Comparison of ENCODE assay signal across 10 cellular contexts in the genomic region with DNA sequence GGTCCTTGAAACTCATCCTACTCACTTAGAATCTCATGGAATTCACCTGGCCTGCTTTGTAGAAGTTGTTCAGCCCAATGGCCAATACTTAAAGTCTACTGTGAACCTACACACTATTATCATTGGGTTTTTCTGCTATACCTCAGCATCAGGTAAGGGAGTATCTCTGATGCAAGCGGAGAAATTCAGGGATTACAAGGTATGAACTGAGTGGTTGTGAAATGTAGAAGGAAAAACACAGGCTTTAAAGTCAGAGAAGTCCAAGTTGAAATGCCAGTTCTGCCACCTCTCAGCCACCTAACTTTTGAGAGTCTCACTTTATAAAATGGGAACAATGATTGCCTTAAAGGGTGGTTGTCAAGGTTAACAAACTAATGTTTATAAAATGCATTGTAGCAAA.
"Had no signal": no experiment of that assay in that cellular context is flagged by ENCODE, and none has a peak within 500 bp of the region (broad histone marks: within the 10 kb centered on the region; RNA-seq: fewer than 3 reads in every experiment).

No MANE protein-coding gene starts in this region.

- H3K27ac Mint-ChIP-seq: HFFc6, IgD-negative memory B cell had no signal

- H3K36me3 Mint-ChIP-seq: IgD-negative memory B cell had no signal

- DNase-seq: GM23248, GOT3, H7, HFFc6, KBM-7 had no signal

- H3K9me3 ChIP-seq: HAP-1 had no signal

- H3K4me3 ChIP-seq: GM23248, HAP-1 had no signal

- H3K4me1 ChIP-seq: HAP-1 had no signal

- H3K4me1 Mint-ChIP-seq: IgD-negative memory B cell had no signal

- H3K9me3 Mint-ChIP-seq: HFFc6 had no signal

- H3K4me3 Mint-ChIP-seq: HFFc6, IgD-negative memory B cell had no signal

- ATAC-seq: HCT116, HepG2 had no signal

- FAIRE-seq: HepG2 had no signal

- H3K27ac ChIP-seq: GM23248, HL-60 had no signal
